ENCODE assay signal across 24 cellular contexts in genomic region chr1:1562556-1563195, GRCh38. TPM values are rescaled to one million over a fixed set of nuclear protein-coding genes. Genes with fewer than 3 reads are reported as not detected.
DNase-seq lines count a peak whose midpoint lies in the region; ATAC-seq, FAIRE-seq and TF ChIP-seq lines count a peak whose summit lies in the region.
"Had no signal": no experiment of that assay in that cellular context is flagged by ENCODE, and none has a peak within 500 bp of the region (broad histone marks: within the 10 kb centered on the region; RNA-seq: fewer than 3 reads in every experiment).

No MANE protein-coding gene starts in this region.

- DNase-seq in BE2C (peak; percentile 80), GM12891 (ENCODE audit: insufficient read length, low spot score) (no peak), GM12878 (ENCODE audit: low read depth, low spot score) (no peak), left lung (no peak), Kasumi-1 (lab: John Stamatoyannopoulos, UW) (no peak), DMS114 treated with DMSO at 0.1 percent for 48 hours (lab: John Stamatoyannopoulos, UW; ENCODE audit: unreplicated experiment) (no peak)
- DNase-seq in activated naive CD4-positive, alpha-beta T cell (lab: John Stamatoyannopoulos, UW) = no peak
- DNase-seq: activated CD4-positive, alpha-beta memory T cell treated with anti-CD3 and anti-CD28 coated beads for 36 hours; activated gamma-delta T cell treated with Interleukin-2 at 50 U/mL for 16 hours; activated T-cell treated with anti-CD3 and anti-CD28 coated beads for 4 hours; adrenal gland; cortex of kidney; DMS79 treated with DMSO at 0.1 percent for 48 hours; head of caudate nucleus; midbrain; NCI-H2029; sigmoid colon had no signal

- H3K27me3 ChIP-seq in BE2C (no peaks in the 10 kb centered on the region), GM12878 (replicated peaks in 1 of 2; ENCODE audit: control insufficient read depth in 2 of 2, insufficient read depth in 2 of 2, low read length in 1 of 2) (no peaks in the 10 kb centered on the region), left lung (no peaks in the 10 kb centered on the region)
- H3K27me3 ChIP-seq: adrenal gland, sigmoid colon had no signal

- in situ Hi-C loops in GM12878 (cut with MboI) = no loop called here

- intact Hi-C loops in GM12878 (cut with micrococcal nuclease; ENCODE audit: unreplicated experiment) = no loop called here
- intact Hi-C loops in left lung (cut with DNase I) = no loop called here

- no peak for FAIRE-seq in GM12891 (lab: Jason Lieb, UNC)
- no peak for FAIRE-seq in GM12878 (lab: Jason Lieb, UNC)
- FAIRE-seq: GM19239, urothelium cell line had no signal

- H3K9me3 ChIP-seq in BE2C (no peaks in the 10 kb centered on the region), GM12878 (replicated peaks; ENCODE audit: control insufficient read depth, insufficient read depth, low read length) (no peaks in the 10 kb centered on the region), left lung (no peaks in the 10 kb centered on the region)
- H3K9me3 ChIP-seq: adrenal gland, sigmoid colon had no signal

- no peak overlapping the region for H2AFZ ChIP-seq in GM12878 (ENCODE audit: control insufficient read depth, low read depth, low read length)
- H2AFZ ChIP-seq: parathyroid adenoma had no signal

- TF ChIP-seq RAD21 in GM12878 (IDR thresholded peaks at IDR 0.05; ENCODE audit: insufficient read depth, low read depth, low read length) = no peak

- TF ChIP-seq EP300 in GM12878 (IDR thresholded peaks at IDR 0.05; ENCODE audit: borderline replicate concordance in 1 of 2, control insufficient read depth in 1 of 2, low read depth in 2 of 2, low read length in 2 of 2) = no peak

- peaks cover 21% of the 10 kb centered on the region for H3K79me2 ChIP-seq in GM12878 (ENCODE audit: control insufficient read depth, insufficient read depth, low read length)

- TF ChIP-seq CTCF in BE2C (IDR thresholded peaks at IDR 0.05; ENCODE audit: low read depth, low read length) = no peak
- TF ChIP-seq CTCF in GM12878 (IDR thresholded peaks at IDR 0.05 in 2 of 3, conservative IDR thresholded peaks at IDR 0.05 in 1 of 3; ENCODE audit: control insufficient read depth in 2 of 3, extremely low read depth in 1 of 3, insufficient read depth in 1 of 3, low read depth in 3 of 3, low read length in 3 of 3) = no peak
- no peak for TF ChIP-seq CTCF in left lung (IDR thresholded peaks at IDR 0.05)

- WGBS in GM12878 (ENCODE audit: insufficient coverage, insufficient replicate concordance, low lambda C conversion rate, missing lambda C conversion rate) = 93% methylated on average over 21 of the region's 21 CpGs

- H3K27ac ChIP-seq in GM12878 (ENCODE audit: control insufficient read depth, insufficient read depth) (no peak overlapping the region), left lung (peak overlapping the region; percentile 19 to 45)
- H3K27ac ChIP-seq: KMS-11, parathyroid adenoma, sigmoid colon, SK-N-MC had no signal

- peaks cover 11% of the 10 kb centered on the region for H4K20me1 ChIP-seq in GM12878 (ENCODE audit: control insufficient read depth, insufficient read depth)

- no peaks in the 10 kb centered on the region for H3K4me1 ChIP-seq in BE2C
- no peaks in the 10 kb centered on the region for H3K4me1 ChIP-seq in GM12878 (ENCODE audit: control insufficient read depth, insufficient read depth, low read length)
- peaks cover 0 to 14% of the 10 kb centered on the region in 2 donors for H3K4me1 ChIP-seq in left lung
- H3K4me1 ChIP-seq: parathyroid adenoma had no signal

- ATAC-seq in GM12878 (no peak; the same call in 2 of the 3 replicates), left lung (no peak)
- ATAC-seq: HCT116, WTC11 had no signal

- SMC1A ChIA-PET in GM12878 (lab: Charles Lee; ENCODE audit: uncharacterized antibody, unreplicated experiment) = no interaction called here

- no peak overlapping the region for H3K4me2 ChIP-seq in GM12878 (ENCODE audit: control insufficient read depth, insufficient read depth)
- H3K4me2 ChIP-seq: KMS-11 had no signal

- CTCF ChIA-PET in GM12878 (lab: Yijun Ruan, JAX) = no interaction called here

- POLR2A ChIA-PET in GM12878 (lab: Charles Lee) = no interaction called here

- TF ChIP-seq POLR2A in GM12891 (IDR thresholded peaks at IDR 0.05; ENCODE audit: low read depth, low read length) (no peak; the same call in 1 of the 2 replicates), GM12878 (IDR thresholded peaks at IDR 0.05; ENCODE audit: low read depth, low read length) (peak; percentile 76)

- BruUV-seq in GM12878 (replicated peaks; lab: Mats Ljungman, UMichigan) = no TSS peak

- H3K36me3 ChIP-seq in BE2C (peaks cover 75% of the 10 kb centered on the region), GM12878 (ENCODE audit: control insufficient read depth in 2 of 2, insufficient read depth in 2 of 2, low read length in 1 of 2) (peaks cover 28 to 37% of the 10 kb centered on the region in 2 experiments), left lung (peaks cover 7 to 73% of the 10 kb centered on the region in 2 donors)

- no peak overlapping the region for H3K9ac ChIP-seq in GM12878 (ENCODE audit: control insufficient read depth, insufficient read depth, low read length)
- H3K9ac ChIP-seq: KMS-11, parathyroid adenoma had no signal

- no peak overlapping the region for H3K4me3 ChIP-seq in BE2C (ENCODE audit: low read depth, low read length)
- no peak overlapping the region for H3K4me3 ChIP-seq in GM12878
- H3K4me3 ChIP-seq in left lung = no peak overlapping the region
- H3K4me3 ChIP-seq: adrenal gland, sigmoid colon, SK-N-MC had no signal

- RAD21 ChIA-PET in GM12878 (lab: Charles Lee; ENCODE audit: unreplicated experiment) = interaction anchor here (1.1 kb wide), 1 partner anchor 90 kb away, joined by 3 read pairs; no protein-coding TSS in a partner anchor

RNA-seq across cellular contexts. Expression of gene SSU72, which starts 12.0 kb away (rescaled TPM):
- polyA plus RNA-seq in BE2C (2012; ENCODE audit: insufficient read depth, insufficient read length, low read depth) = 249 TPM
- 81.8 TPM for polyA plus RNA-seq in GM12891 (2012; ENCODE audit: low read depth, missing spikeins)
- 51.4 and 55.8 TPM in 2 replicates for total RNA-seq in GM12878 (2013; cell fraction: nucleolus; rRNA removed)
- total RNA-seq in GM12878 (2014; rRNA removed) (61.6 and 67.8 TPM in 2 replicates), GM12878 (2014; rRNA removed; fragmentation: Illumina TruSeq; extraction: Trizol) (38.1 and 42.5 TPM in 2 replicates), GM12878 (2021) (92.6 and 97.4 TPM in 2 replicates), left lung (100 to 1,000 TPM; 120 to 141 TPM)
- 38.3 TPM for polyA plus RNA-seq in GM12878 (2011; ENCODE audit: low read depth)
- polyA plus RNA-seq in GM12878 (2011; rRNA removed) (46.7 and 53.3 TPM in 2 replicates), GM12878 (2014; fragmentation: Illumina TruSeq; extraction: Trizol) (66.7 and 84.0 TPM in 2 replicates), GM12878 (2014; fragmentation: Nextera tagmentation; extraction: Ambion mirVana) (10 to 100 TPM; 28.6 to 60.5 TPM), GM12878 (2014; rRNA removed) (110 and 117 TPM in 2 replicates), GM12878 (2016; fragmentation: Nextera tagmentation; extraction: Ambion mirVana) (100 to 1,000 TPM in 1 of 2 experiments, 10 to 100 TPM in 1; 67.5 to 172 TPM)
- polyA plus RNA-seq in GM12878 (2011; cell fraction: cytosol; rRNA removed) = 59.7 and 66.8 TPM in 2 replicates
- polyA plus RNA-seq in GM12878 (2011; cell fraction: nucleus; rRNA removed) = 63.3 and 72.6 TPM in 2 replicates
- 73.2 and 74.8 TPM in 2 replicates for polyA plus RNA-seq in GM12878 (2012)
- 32.8 and 47.5 TPM in 2 replicates for polyA minus RNA-seq in GM12878 (2011; rRNA and poly(A)+ RNA removed)
- polyA minus RNA-seq in GM12878 (2011; cell fraction: cytosol; rRNA and poly(A)+ RNA removed) = 24.9 and 28.1 TPM in 2 replicates
- polyA minus RNA-seq in GM12878 (2011; cell fraction: nucleus; rRNA and poly(A)+ RNA removed) = 19.0 and 37.2 TPM in 2 replicates

RNA-seq across cellular contexts. Expression of gene TMEM240, which starts 22.3 kb away (rescaled TPM):
- polyA plus RNA-seq in BE2C (2012; ENCODE audit: insufficient read depth, insufficient read length, low read depth) = 6.4 TPM
- polyA plus RNA-seq in GM12891 (2012; ENCODE audit: low read depth, missing spikeins) = 0.50 TPM
- not detected in 2 replicates for total RNA-seq in GM12878 (2013; cell fraction: nucleolus; rRNA removed)
- total RNA-seq in GM12878 (2014; rRNA removed) = 0.17 TPM in 1 of 2 replicates, not detected in the other
- total RNA-seq in GM12878 (2014; rRNA removed; fragmentation: Illumina TruSeq; extraction: Trizol) = not detected in 2 replicates
- total RNA-seq in GM12878 (2021) = 0.49 TPM in 1 of 2 replicates, not detected in the other
- not detected for polyA plus RNA-seq in GM12878 (2011; ENCODE audit: low read depth)
- polyA plus RNA-seq in GM12878 (2011; rRNA removed) = not detected in 2 replicates
- polyA plus RNA-seq in GM12878 (2011; cell fraction: cytosol; rRNA removed) = not detected in 2 replicates
- polyA plus RNA-seq in GM12878 (2011; cell fraction: nucleus; rRNA removed) = 0.27 and 0.57 TPM in 2 replicates
- 0.21 TPM in 1 of 2 replicates, not detected in the other for polyA plus RNA-seq in GM12878 (2012)
- not detected in 2 replicates for polyA plus RNA-seq in GM12878 (2014; fragmentation: Illumina TruSeq; extraction: Trizol)
- polyA plus RNA-seq in GM12878 (2014; fragmentation: Nextera tagmentation; extraction: Ambion mirVana) = not detected
- polyA plus RNA-seq in GM12878 (2014; rRNA removed) = 0.32 TPM in 1 of 2 replicates, not detected in the other
- not detected for polyA plus RNA-seq in GM12878 (2016; fragmentation: Nextera tagmentation; extraction: Ambion mirVana)
- polyA minus RNA-seq in GM12878 (2011; rRNA and poly(A)+ RNA removed) = not detected in 2 replicates
- not detected in 2 replicates for polyA minus RNA-seq in GM12878 (2011; cell fraction: cytosol; rRNA and poly(A)+ RNA removed)
- polyA minus RNA-seq in GM12878 (2011; cell fraction: nucleus; rRNA and poly(A)+ RNA removed) = not detected in 2 replicates
- 1 to 10 TPM; 2.6 to 3.5 TPM for total RNA-seq in left lung

RNA-seq across cellular contexts. Expression of gene FNDC10, which starts 37.3 kb away (rescaled TPM):
- polyA plus RNA-seq in BE2C (2012; ENCODE audit: insufficient read depth, insufficient read length, low read depth) = 31.5 TPM
- 1.1 TPM for polyA plus RNA-seq in GM12891 (2012; ENCODE audit: low read depth, missing spikeins)
- total RNA-seq in GM12878 (2013; cell fraction: nucleolus; rRNA removed) = 0.46 and 0.59 TPM in 2 replicates
- total RNA-seq in GM12878 (2014; rRNA removed) (0.22 and 0.23 TPM in 2 replicates), GM12878 (2014; rRNA removed; fragmentation: Illumina TruSeq; extraction: Trizol) (0.27 and 0.28 TPM in 2 replicates), GM12878 (2021) (1.0 and 1.3 TPM in 2 replicates), left lung (10 to 100 TPM in 1 of 2 donors, 1 to 10 TPM in 1; 7.7 to 12.2 TPM)
- 0.50 TPM for polyA plus RNA-seq in GM12878 (2011; ENCODE audit: low read depth)
- polyA plus RNA-seq in GM12878 (2011; rRNA removed) (not detected in 2 replicates), GM12878 (2014; fragmentation: Illumina TruSeq; extraction: Trizol) (0.18 TPM in 1 of 2 replicates, not detected in the other), GM12878 (2014; fragmentation: Nextera tagmentation; extraction: Ambion mirVana) (under 1 TPM in 1 of 2 experiments, not detected in 1; 0.05 TPM), GM12878 (2014; rRNA removed) (0.79 and 1.1 TPM in 2 replicates), GM12878 (2016; fragmentation: Nextera tagmentation; extraction: Ambion mirVana) (not detected)
- polyA plus RNA-seq in GM12878 (2011; cell fraction: cytosol; rRNA removed) = 0.05 TPM in 1 of 2 replicates, not detected in the other
- 0.09 TPM in 1 of 2 replicates, not detected in the other for polyA plus RNA-seq in GM12878 (2011; cell fraction: nucleus; rRNA removed)
- polyA plus RNA-seq in GM12878 (2012) = 1.0 and 1.2 TPM in 2 replicates
- polyA minus RNA-seq in GM12878 (2011; rRNA and poly(A)+ RNA removed) = 0.10 TPM in 1 of 2 replicates, not detected in the other
- polyA minus RNA-seq in GM12878 (2011; cell fraction: cytosol; rRNA and poly(A)+ RNA removed) = not detected in 2 replicates
- not detected in 2 replicates for polyA minus RNA-seq in GM12878 (2011; cell fraction: nucleus; rRNA and poly(A)+ RNA removed)

RNA-seq across cellular contexts. Expression of gene ATAD3A, which starts 50.7 kb away (rescaled TPM):
- 88.1 TPM for polyA plus RNA-seq in BE2C (2012; ENCODE audit: insufficient read depth, insufficient read length, low read depth)
- polyA plus RNA-seq in GM12891 (2012; ENCODE audit: low read depth, missing spikeins) = 26.8 TPM
- 13.0 and 24.6 TPM in 2 replicates for total RNA-seq in GM12878 (2013; cell fraction: nucleolus; rRNA removed)
- total RNA-seq in GM12878 (2014; rRNA removed) = 56.1 and 58.6 TPM in 2 replicates
- total RNA-seq in GM12878 (2014; rRNA removed; fragmentation: Illumina TruSeq; extraction: Trizol) = 16.9 and 24.6 TPM in 2 replicates
- 66.8 and 76.4 TPM in 2 replicates for total RNA-seq in GM12878 (2021)
- 5.4 TPM for polyA plus RNA-seq in GM12878 (2011; ENCODE audit: low read depth)
- 6.6 and 16.2 TPM in 2 replicates for polyA plus RNA-seq in GM12878 (2011; rRNA removed)
- polyA plus RNA-seq in GM12878 (2011; cell fraction: cytosol; rRNA removed) = 24.6 and 42.6 TPM in 2 replicates
- polyA plus RNA-seq in GM12878 (2011; cell fraction: nucleus; rRNA removed) = 41.2 and 70.4 TPM in 2 replicates
- polyA plus RNA-seq in GM12878 (2012) = 20.3 and 26.6 TPM in 2 replicates
- 0.95 and 9.0 TPM in 2 replicates for polyA plus RNA-seq in GM12878 (2014; fragmentation: Illumina TruSeq; extraction: Trizol)
- 1 to 10 TPM in 1 of 2 experiments, under 1 TPM in 1; 0.05 to 1.3 TPM for polyA plus RNA-seq in GM12878 (2014; fragmentation: Nextera tagmentation; extraction: Ambion mirVana)
- 53.3 and 69.0 TPM in 2 replicates for polyA plus RNA-seq in GM12878 (2014; rRNA removed)
- polyA plus RNA-seq in GM12878 (2016; fragmentation: Nextera tagmentation; extraction: Ambion mirVana) = 10 to 100 TPM; 84.4 to 93.5 TPM
- polyA minus RNA-seq in GM12878 (2011; rRNA and poly(A)+ RNA removed) = 9.5 and 26.3 TPM in 2 replicates
- 17.2 and 17.7 TPM in 2 replicates for polyA minus RNA-seq in GM12878 (2011; cell fraction: cytosol; rRNA and poly(A)+ RNA removed)
- polyA minus RNA-seq in GM12878 (2011; cell fraction: nucleus; rRNA and poly(A)+ RNA removed) = 8.9 and 14.9 TPM in 2 replicates
- 10 to 100 TPM; 27.1 to 37.8 TPM for total RNA-seq in left lung

RNA-seq across cellular contexts. Expression of gene MIB2, which starts 52.6 kb away (rescaled TPM):
- polyA plus RNA-seq in BE2C (2012; ENCODE audit: insufficient read depth, insufficient read length, low read depth) = 41.5 TPM
- polyA plus RNA-seq in GM12891 (2012; ENCODE audit: low read depth, missing spikeins) = 29.4 TPM
- total RNA-seq in GM12878 (2013; cell fraction: nucleolus; rRNA removed) = 80.2 and 99.1 TPM in 2 replicates
- total RNA-seq in GM12878 (2014; rRNA removed) (13.9 and 17.1 TPM in 2 replicates), GM12878 (2014; rRNA removed; fragmentation: Illumina TruSeq; extraction: Trizol) (1.8 and 2.3 TPM in 2 replicates), GM12878 (2021) (25.4 and 26.8 TPM in 2 replicates), left lung (10 to 100 TPM; 55.3 to 73.5 TPM)
- polyA plus RNA-seq in GM12878 (2011; ENCODE audit: low read depth) = 7.1 TPM
- polyA plus RNA-seq in GM12878 (2011; rRNA removed) (3.2 and 5.5 TPM in 2 replicates), GM12878 (2014; fragmentation: Illumina TruSeq; extraction: Trizol) (0.60 and 0.78 TPM in 2 replicates), GM12878 (2014; fragmentation: Nextera tagmentation; extraction: Ambion mirVana) (under 1 TPM in 1 of 2 experiments, not detected in 1; 0.42 TPM), GM12878 (2014; rRNA removed) (17.4 and 23.0 TPM in 2 replicates), GM12878 (2016; fragmentation: Nextera tagmentation; extraction: Ambion mirVana) (10 to 100 TPM; 10.9 to 15.4 TPM)
- polyA plus RNA-seq in GM12878 (2011; cell fraction: cytosol; rRNA removed) = 9.8 and 20.7 TPM in 2 replicates
- polyA plus RNA-seq in GM12878 (2011; cell fraction: nucleus; rRNA removed) = 125 and 131 TPM in 2 replicates
- 30.3 and 35.7 TPM in 2 replicates for polyA plus RNA-seq in GM12878 (2012)
- 7.2 and 11.2 TPM in 2 replicates for polyA minus RNA-seq in GM12878 (2011; rRNA and poly(A)+ RNA removed)
- 8.7 and 9.5 TPM in 2 replicates for polyA minus RNA-seq in GM12878 (2011; cell fraction: cytosol; rRNA and poly(A)+ RNA removed)
- polyA minus RNA-seq in GM12878 (2011; cell fraction: nucleus; rRNA and poly(A)+ RNA removed) = 21.6 and 34.3 TPM in 2 replicates
